8 cellular contexts compared by ENCODE assay signal in the genomic region with DNA sequence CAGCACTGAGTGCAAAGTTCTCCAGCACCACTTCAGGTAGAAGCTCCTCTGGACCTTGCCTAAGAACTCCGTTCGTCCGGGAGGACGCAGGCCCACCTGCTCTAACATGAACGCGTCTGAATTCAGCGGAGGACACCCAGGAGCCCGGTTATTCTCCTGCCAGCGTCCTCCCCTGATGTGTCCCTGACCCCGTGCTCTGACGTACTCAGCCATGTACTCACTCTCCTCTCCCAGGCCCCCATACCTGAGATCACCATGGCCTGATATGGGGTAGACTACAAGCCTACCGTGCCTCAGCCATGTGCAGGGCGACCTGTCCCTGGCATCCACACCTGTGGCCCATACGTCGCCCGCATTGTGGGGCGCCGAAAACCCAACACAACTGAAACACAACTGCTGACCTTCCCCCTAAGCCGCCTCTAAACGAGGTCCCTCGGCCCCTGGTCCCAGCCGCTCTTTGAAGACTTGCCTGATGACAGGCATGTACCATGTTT. TPM values are rescaled to one million over a fixed set of nuclear protein-coding genes. Genes with fewer than 3 reads are reported as not detected.
DNase-seq lines count a peak whose midpoint lies in the region; ATAC-seq and TF ChIP-seq lines count a peak whose summit lies in the region.

No MANE protein-coding gene starts in this region.

- no peaks in the 10 kb centered on the region for H3K27me3 Mint-ChIP-seq in activated T-cell treated with anti-CD3 and anti-CD28 coated beads, Interleukin-2, amount 50 U/mL, for 24 hours

- 4 to 10% (median 7%) methylated on average over 21 to 22 of the region's 22 CpGs for WGBS in ovary, 3 donors

- peak overlapping the region; percentile 96 for H3K27ac Mint-ChIP-seq in activated T-cell treated with anti-CD3 and anti-CD28 coated beads, Interleukin-2, amount 50 U/mL, for 24 hours

- H3K4me3 Mint-ChIP-seq in activated T-cell treated with anti-CD3 and anti-CD28 coated beads, Interleukin-2, amount 50 U/mL, for 24 hours = peak overlapping the region; percentile 83

- H3K79me2 ChIP-seq in fibroblast of lung (ENCODE audit: control insufficient read depth, insufficient read depth, low read length) = peaks cover 26% of the 10 kb centered on the region

- peaks cover 8% of the 10 kb centered on the region for H3K4me1 ChIP-seq in fibroblast of lung (ENCODE audit: control insufficient read depth, extremely low read depth, insufficient read depth, low read length)
- peaks cover 10% of the 10 kb centered on the region for H3K4me1 ChIP-seq in ovary (ENCODE audit: insufficient read depth)

- intact Hi-C loops in ovary (cut with DNase I) = no loop called here

- H3K4me2 ChIP-seq in fibroblast of lung (ENCODE audit: extremely low read depth, insufficient read depth, low read length) = peak overlapping the region; percentile 97

- TF ChIP-seq CTCF in fibroblast of lung (conservative IDR thresholded peaks at IDR 0.05 in 1 of 2, IDR thresholded peaks at IDR 0.05 in 1 of 2; ENCODE audit: low read depth in 1 of 2, low read length in 2 of 2) (no peak), ovary (IDR thresholded peaks at IDR 0.05) (no peak)

- H3K36me3 Mint-ChIP-seq in activated T-cell treated with anti-CD3 and anti-CD28 coated beads, Interleukin-2, amount 50 U/mL, for 24 hours (ENCODE audit: low read depth) = peaks cover 31% of the 10 kb centered on the region

- H3K27ac ChIP-seq in SK-N-MC (peak overlapping the region; percentile 75), fibroblast of lung (ENCODE audit: insufficient read depth, low read length) (peak overlapping the region; percentile 91), ovary (peak overlapping the region; percentile 80 to 84)

- peak overlapping the region; percentile 98 for H2AFZ ChIP-seq in fibroblast of lung (ENCODE audit: low read length)

- H3K9me3 Mint-ChIP-seq in activated T-cell treated with anti-CD3 and anti-CD28 coated beads, Interleukin-2, amount 50 U/mL, for 24 hours = no peaks in the 10 kb centered on the region

- H3K9me3 ChIP-seq in SK-N-MC (ENCODE audit: low read depth, low read length) (no peaks in the 10 kb centered on the region), fibroblast of lung (ENCODE audit: control insufficient read depth, insufficient read depth, low read depth, low read length) (no peaks in the 10 kb centered on the region), ovary (no peaks in the 10 kb centered on the region)

- no peak for DNase-seq in activated T-cell treated with anti-CD3 and anti-CD28 coated beads, Interleukin-2, amount 50 U/mL, for 24 hours
- DNase-seq in activated T-cell treated with anti-CD3 and anti-CD28 coated beads for 4 hours (no peak), SK-N-MC (ENCODE audit: low read depth, low spot score) (no peak), fibroblast of lung (ENCODE audit: low read depth in 2 of 2) (no peak), ovary (peak in 3 of 5 donors; percentile 41 to 49 (median 48)), hippocampal formation (lab: John Stamatoyannopoulos, UW) (no peak)

- H3K4me3 ChIP-seq in SK-N-MC = peak overlapping the region; percentile 94
- peak overlapping the region; percentile 73 to 97 (median 86) for H3K4me3 ChIP-seq in fibroblast of lung (replicated peaks in 1 of 4; ENCODE audit: control extremely low read depth in 1 of 4, insufficient read depth in 1 of 4, low read depth in 3 of 4, low read length in 4 of 4)
- H3K4me3 ChIP-seq in ovary = peak overlapping the region; percentile 77

- ATAC-seq in HG03039 (IDR thresholded peaks at IDR 0.05; ENCODE audit: unreplicated experiment) = no peak
- ATAC-seq in activated CD4-positive, CD25-positive, alpha-beta regulatory T cell treated with anti-CD3 and anti-CD28 coated beads, Interleukin-2, amount 50 U/mL, for 24 hours = no peak

- TF ChIP-seq EP300 in ovary (IDR thresholded peaks at IDR 0.05) = no peak

- H3K9ac ChIP-seq in SK-N-MC (ENCODE audit: insufficient read length) (peak overlapping the region; percentile 95), fibroblast of lung (ENCODE audit: insufficient read depth, low read length) (peak overlapping the region; percentile 82)

- 0 out of 2 replicates have a peak, but pooled peaks cover 3% of the 10 kb centered on the region for H3K36me3 ChIP-seq in SK-N-MC (ENCODE audit: insufficient read depth, low read length)
- peaks cover 2% of the 10 kb centered on the region for H3K36me3 ChIP-seq in fibroblast of lung (ENCODE audit: control insufficient read depth, insufficient read depth, low read length)
- H3K36me3 ChIP-seq in ovary = no peaks in the 10 kb centered on the region

- H4K20me1 ChIP-seq in fibroblast of lung (ENCODE audit: control insufficient read depth, extremely low read depth, insufficient read depth, low read length) = no peaks in the 10 kb centered on the region

- peaks cover 44% of the 10 kb centered on the region for H3K4me1 Mint-ChIP-seq in activated T-cell treated with anti-CD3 and anti-CD28 coated beads, Interleukin-2, amount 50 U/mL, for 24 hours (ENCODE audit: low read depth)

- H3K27me3 ChIP-seq in fibroblast of lung (ENCODE audit: control insufficient read depth, insufficient read depth, low read length) = no peaks in the 10 kb centered on the region
- no peaks in the 10 kb centered on the region for H3K27me3 ChIP-seq in ovary

- TF ChIP-seq POLR2A in ovary (IDR thresholded peaks at IDR 0.05) = no peak

RNA-seq across cellular contexts. Expression of gene ZNF584, which starts 0.7 kb away (rescaled TPM):
- total RNA-seq in fibroblast of lung (16.9 and 18.8 TPM in 2 replicates), ovary (10 to 100 TPM; 12.6 to 24.3 (median 22.0) TPM)
- polyA plus RNA-seq in fibroblast of lung (11.7 and 14.6 TPM in 2 replicates), ovary (10 to 100 TPM; 11.0 to 12.0 TPM)
- polyA plus RNA-seq in fibroblast of lung (2012) = 9.6 and 12.0 TPM in 2 replicates
- polyA minus RNA-seq in fibroblast of lung (ENCODE audit: low replicate concordance) = 12.5 and 19.0 TPM in 2 replicates

RNA-seq across cellular contexts. Expression of gene RNF225, which starts 12.2 kb away (rescaled TPM):
- total RNA-seq in fibroblast of lung (under 0.01 TPM in 1 of 2 replicates, not detected in the other), ovary (not detected)
- polyA plus RNA-seq in fibroblast of lung (not detected in 2 replicates), ovary (not detected)
- not detected in 2 replicates for polyA plus RNA-seq in fibroblast of lung (2012)
- not detected in 2 replicates for polyA minus RNA-seq in fibroblast of lung (ENCODE audit: low replicate concordance)

RNA-seq across cellular contexts. Expression of gene RPS5, which starts 20.6 kb away (rescaled TPM):
- 2,126 and 2,800 TPM in 2 replicates for total RNA-seq in fibroblast of lung
- polyA plus RNA-seq in fibroblast of lung = 1,173 and 1,532 TPM in 2 replicates
- 1,367 and 1,629 TPM in 2 replicates for polyA plus RNA-seq in fibroblast of lung (2012)
- polyA minus RNA-seq in fibroblast of lung (ENCODE audit: low replicate concordance) = 1,823 and 1,849 TPM in 2 replicates
- 1,000 to 10,000 TPM; 1,875 to 5,180 (median 2,346) TPM for total RNA-seq in ovary
- 1,000 to 10,000 TPM in 1 of 2 donors, 100 to 1,000 TPM in 1; 715 to 3,775 TPM for polyA plus RNA-seq in ovary

RNA-seq across cellular contexts. Expression of gene ZNF837, which starts 26.9 kb away (rescaled TPM):
- total RNA-seq in fibroblast of lung = 1.5 and 1.8 TPM in 2 replicates
- polyA plus RNA-seq in fibroblast of lung = 0.18 and 0.27 TPM in 2 replicates
- 0.90 and 0.92 TPM in 2 replicates for polyA plus RNA-seq in fibroblast of lung (2012)
- polyA minus RNA-seq in fibroblast of lung (ENCODE audit: low replicate concordance) = 0.35 TPM in 1 of 2 replicates, not detected in the other
- total RNA-seq in ovary = 1 to 10 TPM; 1.4 to 3.2 (median 2.7) TPM
- polyA plus RNA-seq in ovary = 1 to 10 TPM in 1 of 2 donors, not detected in 1; 2.3 TPM

RNA-seq across cellular contexts. Expression of gene ZNF132, which starts 32.2 kb away (rescaled TPM):
- total RNA-seq in fibroblast of lung = 9.5 and 14.5 TPM in 2 replicates
- polyA plus RNA-seq in fibroblast of lung = 2.2 and 4.1 TPM in 2 replicates
- 3.4 and 3.9 TPM in 2 replicates for polyA plus RNA-seq in fibroblast of lung (2012)
- 3.1 and 7.0 TPM in 2 replicates for polyA minus RNA-seq in fibroblast of lung (ENCODE audit: low replicate concordance)
- total RNA-seq in ovary = 10 to 100 TPM in 2 of 7 donors, 1 to 10 TPM in 5; 6.2 to 12.5 (median 8.6) TPM
- polyA plus RNA-seq in ovary = 1 to 10 TPM; 3.3 to 5.9 TPM

Comparison
In these comparisons a context has a peak if more than half of its experiments do, and no peak if none do; other contexts are left out.
1. DNase-seq: peak in ovary (3 of 5); none in activated T-cell treated with anti-CD3 and anti-CD28 coated beads, Interleukin-2, amount 50 U/mL, for 24 hours (single experiment), activated T-cell treated with anti-CD3 and anti-CD28 coated beads for 4 hours (single experiment), SK-N-MC (single experiment), fibroblast of lung (0 of 2) and hippocampal formation (0 of 2).
2. Peak in every context shown above with its lines, with median percentiles within 50 percentile points of each other: H3K27ac ChIP-seq and H3K4me3 ChIP-seq.